Comparison of ENCODE assay signal across 8 cellular contexts in genomic region chr4:173025131-173025530, GRCh38.
DNase-seq lines count a peak whose midpoint lies in the region; ATAC-seq, FAIRE-seq and TF ChIP-seq lines count a peak whose summit lies in the region.

No MANE protein-coding gene starts in this region.

- intact Hi-C loops in posterior vena cava (cut with DNase I), result loop anchor here in 1 of 2 donors (2.0 to 10.0 kb wide), 2 partner anchors 236 to 390 kb away; no protein-coding TSS in a partner anchor

- H3K27ac ChIP-seq in RWPE2 (ENCODE audit: poor library complexity, severe bottlenecking) (no peak overlapping the region), H1 (ENCODE audit: low read depth, low read length) (no peak overlapping the region)

- H3K79me2 ChIP-seq in H1 (ENCODE audit: control insufficient read depth in 1 of 2, insufficient read depth in 2 of 2, low read length in 2 of 2), result no peaks in the 10 kb centered on the region

- no peak overlapping the region for H3K4ac ChIP-seq in H1 (replicated peaks; ENCODE audit: insufficient read length, low read depth, low read length)

- TF ChIP-seq POLR2A in H1 (IDR thresholded peaks at IDR 0.05; ENCODE audit: control extremely low read depth in 1 of 2, low read depth in 2 of 2, low read length in 2 of 2), result no peak

- H3K4me2 ChIP-seq in H1 (ENCODE audit: insufficient read depth in 1 of 2, low read depth in 2 of 2, low read length in 2 of 2), result no peak overlapping the region

- peaks cover 5% of the 10 kb centered on the region; the same call in 1 of the 2 replicates for H3K4me1 ChIP-seq in HAP-1
- no peaks in the 10 kb centered on the region for H3K4me1 ChIP-seq in RWPE2 (ENCODE audit: insufficient read depth, poor library complexity, severe bottlenecking)
- peaks cover 2 to 8% (median 4%) of the 10 kb centered on the region in 4 experiments; a peak in 4 of 7 replicates for H3K4me1 ChIP-seq in H1 (replicated peaks in 1 of 4; ENCODE audit: control insufficient read depth in 3 of 4, insufficient read depth in 4 of 4, low read length in 3 of 4)

- no peak overlapping the region for H3K23ac ChIP-seq in H1 (ENCODE audit: insufficient read length)

- POLR2A ChIA-PET in GM10248 (lab: Yijun Ruan, JAX), result no interaction called here
- POLR2A ChIA-PET in H1 (lab: Charles Lee; ENCODE audit: partially characterized antibody), result interaction anchor here (0.6 kb wide), 1 partner anchor 51 kb away, joined by 6 read pairs; no protein-coding TSS in a partner anchor

- no peak overlapping the region; the same call in 1 of the 2 replicates for H2BK20ac ChIP-seq in H1 (ENCODE audit: low read length)

- no peak overlapping the region for H2BK120ac ChIP-seq in H1 (replicated peaks; ENCODE audit: low read depth, low read length)

- peak; percentile 78 for ATAC-seq in RWPE2 (ENCODE audit: low read depth)

- no peak for TF ChIP-seq EP300 in H1 (IDR thresholded peaks at IDR 0.05; ENCODE audit: borderline replicate concordance in 1 of 2, low read depth in 2 of 2, low read length in 2 of 2)

- no peak overlapping the region; the same call in 1 of the 2 replicates for H2AK5ac ChIP-seq in H1 (ENCODE audit: low read depth, low read length)

- peak overlapping the region; percentile 52; the same call in 1 of the 2 replicates for H3K18ac ChIP-seq in H1 (ENCODE audit: extremely low read depth, low read length)

- H3K27me3 ChIP-seq in HAP-1 (ENCODE audit: low read depth) (peaks cover 19% of the 10 kb centered on the region), RWPE2 (ENCODE audit: insufficient read depth, poor library complexity, severe bottlenecking) (no peaks in the 10 kb centered on the region), H1 (replicated peaks in 1 of 4; ENCODE audit: control insufficient read depth in 3 of 4, extremely low read depth in 1 of 4, insufficient read depth in 3 of 4, low read length in 3 of 4) (no peaks in the 10 kb centered on the region)

- no peak overlapping the region for H3K56ac ChIP-seq in H1 (replicated peaks; ENCODE audit: insufficient read length, low read depth, low read length)

- in situ Hi-C loops in ACHN (cut with HindIII; ENCODE audit: low pct_ligation_motif_present, low pct_unique_long_range_greater_than_20kb, low sequenced_read_pairs), result no loop called here
- in situ Hi-C loops in HAP-1 (cut with MboI; ENCODE audit: low sequenced_read_pairs), result no loop called here

- WGBS in H1 (ENCODE audit: extremely low coverage in 1 of 2, insufficient coverage in 1 of 2, insufficient read length in 1 of 2, insufficient replicate concordance in 2 of 2, low coverage in 1 of 2, low lambda C conversion rate in 2 of 2, missing lambda C conversion rate in 1 of 2), 2 experiments, result 89% methylated on average over 1 of the region's 1 CpG; no CpG with 5 or more reads in 1 of the 2 experiments

- H2BK12ac ChIP-seq in H1 (ENCODE audit: low read depth, low read length), result no peak overlapping the region

- H4K8ac ChIP-seq in H1 (ENCODE audit: extremely low read depth, insufficient read depth, low read length), result no peak overlapping the region

- no peak overlapping the region for H3K14ac ChIP-seq in H1 (ENCODE audit: insufficient read length)

- no peak overlapping the region for H2AFZ ChIP-seq in H1 (ENCODE audit: low read length)

- no peak overlapping the region for H2BK5ac ChIP-seq in H1 (ENCODE audit: low read depth, low read length)

- peaks cover 2% of the 10 kb centered on the region; the same call in 1 of the 2 replicates for H3K23me2 ChIP-seq in H1 (ENCODE audit: low read depth, low read length)

- no peaks in the 10 kb centered on the region for H4K20me1 ChIP-seq in H1 (replicated peaks in 1 of 2; ENCODE audit: control insufficient read depth in 1 of 2, insufficient read depth in 2 of 2, low read length in 2 of 2)

- CTCF ChIA-PET in GM10248 (lab: Yijun Ruan, JAX), result interaction anchor here (0.7 to 8.6 kb wide), 24 partner anchors 9 to 401 kb away, joined by 3 to 125 read pairs (median 4); no protein-coding TSS in a partner anchor
- CTCF ChIA-PET in H1 (lab: Charles Lee; ENCODE audit: partially characterized antibody), result interaction anchor here (0.6 to 6.2 kb wide), 23 partner anchors 10 to 888 kb away, joined by 3 to 108 read pairs (median 5); partner anchors contain the start of gene GALNT7

- H4K5ac ChIP-seq in H1 (ENCODE audit: insufficient read length, low read depth, low read length), result no peak overlapping the region

- H3K9ac ChIP-seq in H1 (replicated peaks in 1 of 4; ENCODE audit: extremely low read depth in 1 of 4, low read depth in 3 of 4, low read length in 3 of 4), result no peak overlapping the region

- H3K79me1 ChIP-seq in H1 (ENCODE audit: low read depth, low read length), result no peaks in the 10 kb centered on the region

- H3K9me3 ChIP-seq in HAP-1 (no peaks in the 10 kb centered on the region), RWPE2 (ENCODE audit: severe bottlenecking) (no peaks in the 10 kb centered on the region), H1 (ENCODE audit: insufficient read depth in 2 of 2, low read depth in 1 of 2, low read length in 1 of 2) (no peaks in the 10 kb centered on the region)

- TF ChIP-seq RAD21 in H1 (IDR thresholded peaks at IDR 0.05 in 1 of 2, conservative IDR thresholded peaks at IDR 0.05 in 1 of 2; ENCODE audit: low read depth in 2 of 2, low read length in 2 of 2), result peak; percentile 94

- H3K36me3 ChIP-seq in HAP-1 (replicated peaks), result no peaks in the 10 kb centered on the region
- H3K36me3 ChIP-seq in RWPE2 (ENCODE audit: low read depth), result no peaks in the 10 kb centered on the region
- no peaks in the 10 kb centered on the region for H3K36me3 ChIP-seq in H1 (ENCODE audit: control insufficient read depth in 2 of 4, insufficient read depth in 4 of 4, low read length in 3 of 4)

- DNase-seq in ACHN (peak; percentile 77), GM10248 (ENCODE audit: extremely low spot score) (peak; percentile 54), HAP-1 (ENCODE audit: low spot score in 2 of 2) (peak; percentile 52 to 66), Kasumi-1 (lab: John Stamatoyannopoulos, UW) (peak; percentile 91 to 93), RWPE2 (ENCODE audit: low spot score) (no peak), H1 (ENCODE audit: low read depth in 1 of 2, low spot score in 2 of 2) (peak; percentile 27 to 60), medulla oblongata (ENCODE audit: extremely low spot score) (peak; percentile 89), posterior vena cava (ENCODE audit: low spot score) (no peak)

- H3K4me3 ChIP-seq in HAP-1, result no peak overlapping the region
- H3K4me3 ChIP-seq in RWPE2 (ENCODE audit: severe bottlenecking), result no peak overlapping the region
- H3K4me3 ChIP-seq in H1 (ENCODE audit: extremely low read depth in 1 of 4, insufficient read depth in 2 of 4, low read depth in 3 of 4, low read length in 4 of 4), result no peak overlapping the region

- peak; percentile 97 for FAIRE-seq in H1 (lab: Jason Lieb, UNC)

- no peak overlapping the region for H2BK15ac ChIP-seq in H1 (ENCODE audit: low read length)

- H4K91ac ChIP-seq in H1 (replicated peaks; ENCODE audit: insufficient read length, low read length), result no peak overlapping the region

- TF ChIP-seq CTCF in GM10248 (IDR thresholded peaks at IDR 0.05; ENCODE audit: control extremely low read depth, extremely low read depth, low read depth, missing control alignments), result peak; percentile 53
- peak; percentile 84 for TF ChIP-seq CTCF in RWPE2 (IDR thresholded peaks at IDR 0.05; ENCODE audit: poor library complexity, severe bottlenecking)
- peak in 2 of 3 experiments; percentile 68 to 81; a peak in 3 of 4 replicates for TF ChIP-seq CTCF in H1 (IDR thresholded peaks at IDR 0.05; ENCODE audit: control extremely low read depth in 1 of 3, insufficient read depth in 1 of 3, low read depth in 1 of 3, low read length in 3 of 3)

TF ChIP-seq in H1, 55 proteins besides CTCF, POLR2A, EP300 and RAD21:
- TF ChIP-seq YY1 (IDR thresholded peaks at IDR 0.05; ENCODE audit: low read depth, low read length), result no peak
- 0 out of 2 replicates have a peak, but pooled peaks have one; percentile 29 for TF ChIP-seq ATF2 (IDR thresholded peaks at IDR 0.05; ENCODE audit: low read length)
- TF ChIP-seq JUND (IDR thresholded peaks at IDR 0.05; ENCODE audit: low read length), result no peak
- TF ChIP-seq TBP (IDR thresholded peaks at IDR 0.05; ENCODE audit: low read depth, low read length), result no peak
- no peak for TF ChIP-seq TAF7 (optimal IDR thresholded peaks at IDR 0.05; ENCODE audit: borderline replicate concordance, low read depth, low read length)
- TF ChIP-seq USF2 (IDR thresholded peaks at IDR 0.05; ENCODE audit: low read length), result no peak
- TF ChIP-seq EZH2 (IDR thresholded peaks at IDR 0.05; ENCODE audit: low read depth, low read length, severe bottlenecking), result no peak

Comparison
In these comparisons a context has a peak if more than half of its experiments do, and no peak if none do; other contexts are left out.
1. DNase-seq: peak in ACHN (single experiment), GM10248 (single experiment), HAP-1 (2 of 2), Kasumi-1 (2 of 2), H1 (2 of 2) and medulla oblongata (single experiment); none in RWPE2 (single experiment) and posterior vena cava (single experiment).
2. Peak in every context shown above with its lines, with median percentiles within 50 percentile points of each other: CTCF ChIP-seq.